8 cellular contexts compared by ENCODE assay signal in the genomic region with DNA sequence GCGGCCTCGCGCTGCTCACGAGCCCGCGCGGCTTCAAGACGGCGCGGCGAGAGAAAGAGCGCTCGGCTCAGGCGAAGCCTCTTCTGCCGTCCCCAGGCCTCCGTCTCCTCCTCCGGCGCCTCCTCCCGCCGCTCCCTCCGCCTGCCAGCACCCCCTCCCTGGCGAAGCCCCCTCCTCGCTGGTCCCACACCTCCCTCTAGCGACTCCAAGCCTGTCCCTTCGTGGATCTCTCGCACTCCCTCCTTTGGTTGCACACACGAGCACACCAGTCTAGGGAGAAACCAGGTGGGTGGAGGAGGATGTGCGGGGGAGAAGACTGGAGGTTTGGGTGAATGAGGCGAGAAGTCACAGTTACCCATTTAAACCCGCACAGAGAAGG. TPM values are rescaled to one million over a fixed set of nuclear protein-coding genes. Genes with fewer than 3 reads are reported as not detected.
DNase-seq lines count a peak whose midpoint lies in the region; ATAC-seq and TF ChIP-seq lines count a peak whose summit lies in the region.

A gene (minus strand): TSS at position 57 of the 379 bp plus-strand sequence. CDS start 670 bp downstream, outside the sequence.

- ATAC-seq in GM18907 (IDR thresholded peaks at IDR 0.05; ENCODE audit: unreplicated experiment): peak; percentile 54
- peak; percentile 47 for ATAC-seq in HG03196 (IDR thresholded peaks at IDR 0.05; ENCODE audit: unreplicated experiment)
- ATAC-seq in left lobe of liver: peak; percentile 79

- TF ChIP-seq CTCF in AG09319 (IDR thresholded peaks at IDR 0.05; ENCODE audit: low read depth, low read length): peak; percentile 77

- DNase-seq in AG09319 (ENCODE audit: extremely low read depth, low read depth) (peak; percentile 80), NCI-H446 (lab: John Stamatoyannopoulos, UW) (peak; percentile 62 to 87), dedifferentiated amniotic fluid mesenchymal stem cell (ENCODE audit: extremely low spot score) (peak; percentile 85), left lobe of liver (ENCODE audit: low spot score) (peak; percentile 88)
- DNase-seq in activated CD4-positive, alpha-beta T cell treated with anti-CD3 and anti-CD28 coated beads for 48 hours: peak; percentile 87
- peak; percentile 82 to 87 for DNase-seq in stimulated activated CD4-positive, alpha-beta T cell treated with anti-CD3 and anti-CD28 coated beads, Interleukin-2, amount 100 ng/mL, for 24 hours

RNA-seq across cellular contexts. Expression of the gene that starts here (rescaled TPM):
- 19.3 TPM for total RNA-seq in left lobe of liver

Comparison
In these comparisons a context has a peak if more than half of its experiments do, and no peak if none do; other contexts are left out.
1. Peak in every context shown above with its lines: DNase-seq and ATAC-seq.